4 cellular contexts compared by ENCODE assay signal in genomic region chr19:43192381-43193155, GRCh38. TPM values are rescaled to one million over a fixed set of nuclear protein-coding genes. Genes with fewer than 3 reads are reported as not detected.
"Had no signal": no experiment of that assay in that cellular context is flagged by ENCODE, and none has a peak within 500 bp of the region (broad histone marks: within the 10 kb centered on the region; RNA-seq: fewer than 3 reads in every experiment).

No MANE protein-coding gene starts in this region.

RNA-seq across cellular contexts. Expression of gene PSG5, which starts 6.2 kb away (rescaled TPM):
- total RNA-seq: GM23338, H1, H7, H9 had no signal
- polyA plus RNA-seq: H1 had no signal

RNA-seq across cellular contexts. Expression of gene PSG4, which starts 12.9 kb away (rescaled TPM):
- total RNA-seq: GM23338, H1, H7, H9 had no signal
- polyA plus RNA-seq: H1 had no signal
